In genomic region chr20:407097-407952, GRCh38 we compare ENCODE assay signal across 8 cellular contexts. TPM values are rescaled to one million over a fixed set of nuclear protein-coding genes. Genes with fewer than 3 reads are reported as not detected.
A peak's percentile ranks its signal among the peaks of the same experiment; 100 is the strongest.
DNase-seq lines count a peak whose midpoint lies in the region; ATAC-seq and TF ChIP-seq lines count a peak whose summit lies in the region.

No MANE protein-coding gene starts in this region.

- H3K4me1 ChIP-seq in HUES6 (ENCODE audit: control insufficient read depth, insufficient read depth, low read length) (peaks cover 14% of the 10 kb centered on the region), neural progenitor cell (peaks cover 6% of the 10 kb centered on the region), subcutaneous abdominal adipose tissue (ENCODE audit: control insufficient read depth in 5 of 5, insufficient read depth in 5 of 5, low read length in 5 of 5) (peaks cover 8 to 30% (median 26%) of the 10 kb centered on the region in 5 donors)

- peak overlapping the region; percentile 68 for H3K4me2 ChIP-seq in neural progenitor cell

- H3K27me3 Mint-ChIP-seq in neural progenitor cell (ENCODE audit: insufficient read depth, low read depth), result peaks cover 4% of the 10 kb centered on the region

- peak; percentile 53 for DNase-seq in DMS79 treated with DMSO at 0.1 percent for 48 hours (lab: John Stamatoyannopoulos, UW)
- DNase-seq in OCI-M1 (lab: John Stamatoyannopoulos, UW), result peak; percentile 94
- DNase-seq in activated gamma-delta T cell treated with Interleukin-2 at 50 U/mL for 16 hours, result peak; percentile 58
- DNase-seq in foreskin melanocyte, result peak; percentile 70
- peak; percentile 94 for DNase-seq in neural progenitor cell (ENCODE audit: low spot score)

- H3K36me3 Mint-ChIP-seq in neural progenitor cell, result peaks cover 25% of the 10 kb centered on the region

- H2AFZ ChIP-seq in neural progenitor cell (replicated peaks), result peak overlapping the region; percentile 86

- peak overlapping the region; percentile 93 for H3K4me3 Mint-ChIP-seq in neural progenitor cell

- H3K36me3 ChIP-seq in HUES6 (ENCODE audit: control insufficient read depth, insufficient read depth, low read length), result peaks cover 24% of the 10 kb centered on the region
- peaks cover 13% of the 10 kb centered on the region for H3K36me3 ChIP-seq in neural progenitor cell
- peaks cover 0 to 10% (median 8%) of the 10 kb centered on the region in 5 donors for H3K36me3 ChIP-seq in subcutaneous abdominal adipose tissue (ENCODE audit: control insufficient read depth in 5 of 5, insufficient read depth in 5 of 5, low read length in 5 of 5)

- peaks cover 11% of the 10 kb centered on the region for H4K20me1 ChIP-seq in neural progenitor cell (ENCODE audit: low read depth)

- H3K27me3 ChIP-seq in HUES6 (ENCODE audit: control insufficient read depth, insufficient read depth, low read length), result no peaks in the 10 kb centered on the region
- no peaks in the 10 kb centered on the region for H3K27me3 ChIP-seq in neural progenitor cell
- H3K27me3 ChIP-seq in subcutaneous abdominal adipose tissue (ENCODE audit: control insufficient read depth in 5 of 5, insufficient read depth in 4 of 5, low read length in 5 of 5), result no peaks in the 10 kb centered on the region

- H3F3A ChIP-seq in neural progenitor cell (ENCODE audit: low read depth), result peaks cover 11% of the 10 kb centered on the region

- peak overlapping the region; percentile 71 for H3K9ac ChIP-seq in HUES6 (ENCODE audit: low read length)
- H3K9ac ChIP-seq in neural progenitor cell, result no peak overlapping the region
- H3K9ac ChIP-seq in subcutaneous abdominal adipose tissue (ENCODE audit: low read length in 5 of 5), result peak overlapping the region in 4 of 5 donors; percentile 34 to 74 (median 56)

- H3K9me3 ChIP-seq in HUES6 (ENCODE audit: control insufficient read depth, insufficient read depth, low read depth, low read length) (peaks cover 10% of the 10 kb centered on the region; the same call in 1 of the 2 replicates), neural progenitor cell (ENCODE audit: low read depth) (no peaks in the 10 kb centered on the region), subcutaneous abdominal adipose tissue (ENCODE audit: control insufficient read depth in 5 of 5, low read length in 5 of 5) (no peaks in the 10 kb centered on the region)

- no peak overlapping the region for H3K27ac ChIP-seq in HUES6 (ENCODE audit: low read depth, low read length)
- no peak overlapping the region for H3K27ac ChIP-seq in neural progenitor cell
- peak overlapping the region; percentile 40 for H3K27ac ChIP-seq in subcutaneous abdominal adipose tissue (ENCODE audit: low read depth, low read length)

- peak; percentile 60 for ATAC-seq in GM21515 (IDR thresholded peaks at IDR 0.05; ENCODE audit: unreplicated experiment)

- peak overlapping the region; percentile 31 for H3K27ac Mint-ChIP-seq in neural progenitor cell

- H3K4me1 Mint-ChIP-seq in neural progenitor cell, result peaks cover 17% of the 10 kb centered on the region

- TF ChIP-seq CTCF in neural progenitor cell (IDR thresholded peaks at IDR 0.05), result peak; percentile 47

- H3K9me3 Mint-ChIP-seq in neural progenitor cell, result peaks cover 17% of the 10 kb centered on the region

- peaks cover 30% of the 10 kb centered on the region for H3K79me2 ChIP-seq in neural progenitor cell (ENCODE audit: low read depth)

- H3K4me3 ChIP-seq in HUES6 (ENCODE audit: low read depth, low read length) (peak overlapping the region; percentile 100), neural progenitor cell (peak overlapping the region; percentile 89), subcutaneous abdominal adipose tissue (ENCODE audit: low read depth in 1 of 5, low read length in 5 of 5) (peak overlapping the region; percentile 71 to 78 (median 74))

RNA-seq across cellular contexts. Expression of gene RBCK1, which starts 0.8 kb away (rescaled TPM):
- total RNA-seq in neural progenitor cell (ENCODE audit: low replicate concordance), result 24.3 and 60.7 TPM in 2 replicates

RNA-seq across cellular contexts. Expression of gene TRIB3, which starts 26.8 kb away (rescaled TPM):
- total RNA-seq in neural progenitor cell (ENCODE audit: low replicate concordance), result 0.43 and 3.7 TPM in 2 replicates

RNA-seq across cellular contexts. Expression of gene TBC1D20, which starts 55.0 kb away (rescaled TPM):
- total RNA-seq in neural progenitor cell (ENCODE audit: low replicate concordance), result 23.2 and 24.4 TPM in 2 replicates
